ENCODE assay signal across 24 cellular contexts in the genomic region with DNA sequence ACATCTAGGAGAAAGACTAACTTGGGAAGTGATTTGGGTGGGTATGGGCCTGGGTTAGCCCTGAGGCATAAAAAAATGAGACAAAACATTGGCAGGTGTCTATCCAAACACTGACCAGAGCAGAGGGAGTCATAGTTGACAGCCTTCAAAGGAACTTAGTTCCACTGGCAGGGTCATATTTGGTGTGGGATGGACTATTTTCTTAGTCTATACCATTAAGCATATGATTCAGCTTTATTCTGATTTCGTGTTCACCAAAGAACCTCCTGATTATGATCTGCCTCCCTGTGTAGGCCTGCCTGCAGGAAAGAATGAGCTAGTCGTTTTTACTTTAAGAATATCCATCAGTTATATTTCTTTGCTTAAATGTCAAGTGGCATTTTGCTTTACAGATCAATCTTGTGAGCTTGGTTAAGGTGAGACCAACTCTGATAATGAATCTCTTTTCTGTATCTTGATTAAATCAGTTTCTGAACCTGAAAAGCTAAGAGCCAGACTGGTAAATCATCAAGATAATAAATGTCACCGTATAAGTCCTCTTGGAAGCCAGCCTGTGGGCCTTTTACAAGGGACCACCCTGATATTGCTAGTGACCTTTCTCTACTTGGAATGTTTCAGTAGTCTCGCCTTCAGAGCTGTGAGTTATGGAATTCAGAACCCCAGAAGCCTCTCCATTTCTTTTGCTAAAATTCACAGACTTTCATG.
"Had no signal": no experiment of that assay in that cellular context is flagged by ENCODE, and none has a peak within 500 bp of the region (broad histone marks: within the 10 kb centered on the region; RNA-seq: fewer than 3 reads in every experiment).

No MANE protein-coding gene starts in this region.

- H3K4me3 Mint-ChIP-seq: activated CD4-positive, alpha-beta T cell treated with anti-CD3 and anti-CD28 coated beads for 36 hours; activated CD8-positive, alpha-beta T cell treated with anti-CD3 and anti-CD28 coated beads, Interleukin-2, amount 10 ng/mL, durations not matched to agents 7 days and 5 days; activated naive CD4-positive, alpha-beta T cell treated with anti-CD3 and anti-CD28 coated beads for 36 hours; activated naive CD8-positive, alpha-beta T cell treated with anti-CD3 and anti-CD28 coated beads, Interleukin-2, amount 10 ng/mL, durations not matched to agents 7 days and 5 days; activated T-helper 1 cell treated with anti-CD3 and anti-CD28 coated beads, Interleukin-12 subunit alpha, Interleukin-12 subunit beta, Interleukin-2, Interleukin-4 antibody, amounts not matched to agents 30 ng/mL and 10 ng/mL and 1 ng/mL, durations not matched to agents 14 hours and 24 hours and 36 hours; dendritic cell treated with granulocyte-macrophage colony-stimulating factor and Interleukin-4, amounts not matched to agents 40 ng/mL and 50 ng/mL, for 4 days; naive thymus-derived CD4-positive, alpha-beta T cell; neural crest cell; stimulated activated effector memory CD8-positive, alpha-beta T cell treated with anti-CD3 and anti-CD28 coated beads, Interleukin-12 subunit alpha, Interleukin-12 subunit beta, amount 100 ng/mL, for 72 hours; T-helper 2 cell treated with Interferon-gamma antibody and Interleukin-4, amounts not matched to agents 5 μg/mL and 100 μg/mL, for 36 hours had no signal

- DNase-seq: activated CD4-positive, alpha-beta T cell treated with anti-CD3 and anti-CD28 coated beads for 36 hours; activated CD4-positive, CD25-positive, alpha-beta regulatory T cell; activated CD8-positive, alpha-beta T cell treated with anti-CD3 and anti-CD28 coated beads, Interleukin-2, amount 10 ng/mL, durations not matched to agents 7 days and 5 days; activated effector memory CD4-positive, alpha-beta T cell treated with anti-CD3 and anti-CD28 coated beads, Interleukin-2, amount 50 U/mL, for 16 hours; activated naive CD4-positive, alpha-beta T cell treated with anti-CD3 and anti-CD28 coated beads for 36 hours; activated naive CD8-positive, alpha-beta T cell treated with anti-CD3 and anti-CD28 coated beads, Interleukin-2, amount 10 ng/mL, durations not matched to agents 7 days and 5 days; amygdala; heart right ventricle; left cardiac atrium; midbrain; naive thymus-derived CD4-positive, alpha-beta T cell; nucleus accumbens; psoas muscle; sigmoid colon; small intestine; stimulated activated CD4-positive, alpha-beta T cell treated with anti-CD3 and anti-CD28 coated beads, Interleukin-4, amount 100 ng/mL, for 24 hours; T-helper 1 cell; transverse colon had no signal

- H3K27ac Mint-ChIP-seq: activated CD4-positive, alpha-beta T cell treated with anti-CD3 and anti-CD28 coated beads for 36 hours; activated CD8-positive, alpha-beta T cell treated with anti-CD3 and anti-CD28 coated beads, Interleukin-2, amount 10 ng/mL, durations not matched to agents 7 days and 5 days; activated naive CD4-positive, alpha-beta T cell treated with anti-CD3 and anti-CD28 coated beads for 36 hours; activated naive CD8-positive, alpha-beta T cell treated with anti-CD3 and anti-CD28 coated beads, Interleukin-2, amount 10 ng/mL, durations not matched to agents 7 days and 5 days; activated T-helper 1 cell treated with anti-CD3 and anti-CD28 coated beads, Interleukin-12 subunit alpha, Interleukin-12 subunit beta, Interleukin-2, Interleukin-4 antibody, amounts not matched to agents 30 ng/mL and 10 ng/mL and 1 ng/mL, durations not matched to agents 14 hours and 24 hours and 36 hours; dendritic cell treated with granulocyte-macrophage colony-stimulating factor and Interleukin-4, amounts not matched to agents 40 ng/mL and 50 ng/mL, for 4 days; stimulated activated effector memory CD8-positive, alpha-beta T cell treated with anti-CD3 and anti-CD28 coated beads, Interleukin-12 subunit alpha, Interleukin-12 subunit beta, amount 100 ng/mL, for 72 hours; T-helper 2 cell treated with Interferon-gamma antibody and Interleukin-4, amounts not matched to agents 5 μg/mL and 100 μg/mL, for 36 hours had no signal

- ATAC-seq: activated CD4-positive, alpha-beta T cell treated with anti-CD3 and anti-CD28 coated beads for 36 hours; activated CD8-positive, alpha-beta T cell treated with anti-CD3 and anti-CD28 coated beads, Interleukin-2, amount 10 ng/mL, durations not matched to agents 7 days and 5 days; foreskin keratinocyte; heart right ventricle; left cardiac atrium; naive thymus-derived CD4-positive, alpha-beta T cell; psoas muscle; stimulated activated effector memory CD8-positive, alpha-beta T cell treated with anti-CD3 and anti-CD28 coated beads, Interleukin-12 subunit alpha, Interleukin-12 subunit beta, amount 100 ng/mL, for 72 hours had no signal

- H3K36me3 Mint-ChIP-seq: naive thymus-derived CD4-positive, alpha-beta T cell; stimulated activated effector memory CD8-positive, alpha-beta T cell treated with anti-CD3 and anti-CD28 coated beads, Interleukin-12 subunit alpha, Interleukin-12 subunit beta, amount 100 ng/mL, for 72 hours had no signal

- H3K9me3 Mint-ChIP-seq: activated naive CD4-positive, alpha-beta T cell treated with anti-CD3 and anti-CD28 coated beads for 36 hours; activated naive CD8-positive, alpha-beta T cell treated with anti-CD3 and anti-CD28 coated beads, Interleukin-2, amount 10 ng/mL, durations not matched to agents 7 days and 5 days; activated T-helper 1 cell treated with anti-CD3 and anti-CD28 coated beads, Interleukin-12 subunit alpha, Interleukin-12 subunit beta, Interleukin-2, Interleukin-4 antibody, amounts not matched to agents 30 ng/mL and 10 ng/mL and 1 ng/mL, durations not matched to agents 14 hours and 24 hours and 36 hours; dendritic cell treated with granulocyte-macrophage colony-stimulating factor and Interleukin-4, amounts not matched to agents 40 ng/mL and 50 ng/mL, for 4 days; stimulated activated effector memory CD8-positive, alpha-beta T cell treated with anti-CD3 and anti-CD28 coated beads, Interleukin-12 subunit alpha, Interleukin-12 subunit beta, amount 100 ng/mL, for 72 hours; T-helper 2 cell treated with Interferon-gamma antibody and Interleukin-4, amounts not matched to agents 5 μg/mL and 100 μg/mL, for 36 hours had no signal

- H3K27me3 Mint-ChIP-seq: activated CD4-positive, alpha-beta T cell treated with anti-CD3 and anti-CD28 coated beads for 36 hours had no signal
